16 cellular contexts compared by ENCODE assay signal in genomic region chr10:45454859-45455258, GRCh38.
DNase-seq lines count a peak whose midpoint lies in the region; ATAC-seq and TF ChIP-seq lines count a peak whose summit lies in the region.
"Had no signal": no experiment of that assay in that cellular context is flagged by ENCODE, and none has a peak within 500 bp of the region (broad histone marks: within the 10 kb centered on the region; RNA-seq: fewer than 3 reads in every experiment).

No MANE protein-coding gene starts in this region.

- no peak for ATAC-seq in Right ventricle myocardium superior (ENCODE audit: poor library complexity)
- ATAC-seq in HG03175 (IDR thresholded peaks at IDR 0.05; ENCODE audit: unreplicated experiment) = peak; percentile 49
- ATAC-seq in stimulated activated naive B cell treated with anti-CD40 and anti-IgM and Interleukin-4, amounts not matched to agents 10 μg/mL and 1 μg/mL and 100 μg/mL, for 72 hours (replicated peaks) = no peak
- no peak for ATAC-seq in GM19452 (IDR thresholded peaks at IDR 0.05; ENCODE audit: unreplicated experiment)

- no peaks in the 10 kb centered on the region for H3K9me3 Mint-ChIP-seq in activated naive CD8-positive, alpha-beta T cell treated with anti-CD3 and anti-CD28 coated beads for 36 hours
- H3K9me3 Mint-ChIP-seq in stimulated activated naive B cell treated with anti-CD40 and anti-IgM and Interleukin-4, amounts not matched to agents 10 μg/mL and 1 μg/mL and 100 μg/mL, for 72 hours = no peaks in the 10 kb centered on the region

- no peaks in the 10 kb centered on the region for H3K36me3 Mint-ChIP-seq in activated naive CD8-positive, alpha-beta T cell treated with anti-CD3 and anti-CD28 coated beads for 36 hours
- peaks cover 40 to 52% of the 10 kb centered on the region in 2 donors for H3K36me3 Mint-ChIP-seq in stimulated activated naive B cell treated with anti-CD40 and anti-IgM and Interleukin-4, amounts not matched to agents 10 μg/mL and 1 μg/mL and 100 μg/mL, for 72 hours

- H3K27ac ChIP-seq in right atrium auricular region (no peak overlapping the region), Peyer's patch (peak overlapping the region in 1 of 4 donors; percentile 33)
- H3K27ac ChIP-seq: esophagus squamous epithelium, upper lobe of left lung had no signal

- H3K4me1 ChIP-seq in right atrium auricular region (peaks cover 0 to 25% of the 10 kb centered on the region in 2 donors), Peyer's patch (peaks cover 0 to 9% (median 1%) of the 10 kb centered on the region in 4 donors)
- H3K4me1 ChIP-seq: esophagus squamous epithelium had no signal

- H3K36me3 ChIP-seq in right atrium auricular region (peaks cover 24% of the 10 kb centered on the region), Peyer's patch (peaks cover 0 to 34% (median 0%) of the 10 kb centered on the region in 3 donors)

- peak; percentile 46 for DNase-seq in right atrium auricular region (ENCODE audit: low spot score)
- DNase-seq in Right ventricle myocardium superior = no peak
- no peak for DNase-seq in activated naive CD8-positive, alpha-beta T cell treated with anti-CD3 and anti-CD28 coated beads for 36 hours
- DNase-seq in stimulated activated naive B cell treated with anti-CD40 and anti-IgM and Interleukin-4, amounts not matched to agents 10 μg/mL and 1 μg/mL and 100 μg/mL, for 72 hours = no peak
- no peak for DNase-seq in SW 1271 (lab: John Stamatoyannopoulos, UW)
- DNase-seq in Peyer's patch = no peak
- DNase-seq: activated CD8-positive, alpha-beta memory T cell treated with anti-CD3 and anti-CD28 coated beads, Interleukin-2, amount 50 U/mL, for 48 hours; esophagus squamous epithelium; GF-D8; heart left ventricle; islet precursor cell; stimulated activated CD4-positive, alpha-beta T cell treated with anti-CD3 and anti-CD28 coated beads, Interleukin-4, amount 100 ng/mL, for 4 hours had no signal

- H3K4me3 ChIP-seq in right atrium auricular region = no peak overlapping the region
- no peak overlapping the region for H3K4me3 ChIP-seq in Peyer's patch
- H3K4me3 ChIP-seq: esophagus squamous epithelium, heart left ventricle, pancreas, upper lobe of left lung had no signal

- H3K27me3 ChIP-seq in right atrium auricular region (no peaks in the 10 kb centered on the region), Peyer's patch (no peaks in the 10 kb centered on the region)
- H3K27me3 ChIP-seq: esophagus squamous epithelium, heart left ventricle, pancreas, upper lobe of left lung had no signal

- H3K4me1 Mint-ChIP-seq in activated naive CD8-positive, alpha-beta T cell treated with anti-CD3 and anti-CD28 coated beads for 36 hours = peaks cover 13% of the 10 kb centered on the region
- H3K4me1 Mint-ChIP-seq in stimulated activated naive B cell treated with anti-CD40 and anti-IgM and Interleukin-4, amounts not matched to agents 10 μg/mL and 1 μg/mL and 100 μg/mL, for 72 hours = peaks cover 48 to 63% of the 10 kb centered on the region in 2 donors

- no peak for TF ChIP-seq POLR2A in Peyer's patch (IDR thresholded peaks at IDR 0.05)

- no peak overlapping the region for H3K4me3 Mint-ChIP-seq in activated naive CD8-positive, alpha-beta T cell treated with anti-CD3 and anti-CD28 coated beads for 36 hours
- no peak overlapping the region for H3K4me3 Mint-ChIP-seq in stimulated activated naive B cell treated with anti-CD40 and anti-IgM and Interleukin-4, amounts not matched to agents 10 μg/mL and 1 μg/mL and 100 μg/mL, for 72 hours

- intact Hi-C loops in Right ventricle myocardium superior (cut with DNase I) = no loop called here

- H3K9me3 ChIP-seq in right atrium auricular region = no peaks in the 10 kb centered on the region
- no peaks in the 10 kb centered on the region for H3K9me3 ChIP-seq in Peyer's patch
- H3K9me3 ChIP-seq: esophagus squamous epithelium, heart left ventricle, pancreas, upper lobe of left lung had no signal

- TF ChIP-seq CTCF in right atrium auricular region (IDR thresholded peaks at IDR 0.05) = no peak
- no peak for TF ChIP-seq CTCF in Peyer's patch (IDR thresholded peaks at IDR 0.05)

- no peaks in the 10 kb centered on the region for H3K27me3 Mint-ChIP-seq in activated naive CD8-positive, alpha-beta T cell treated with anti-CD3 and anti-CD28 coated beads for 36 hours
- no peaks in the 10 kb centered on the region for H3K27me3 Mint-ChIP-seq in stimulated activated naive B cell treated with anti-CD40 and anti-IgM and Interleukin-4, amounts not matched to agents 10 μg/mL and 1 μg/mL and 100 μg/mL, for 72 hours

- peak overlapping the region; percentile 54 for H3K27ac Mint-ChIP-seq in activated naive CD8-positive, alpha-beta T cell treated with anti-CD3 and anti-CD28 coated beads for 36 hours
- peak overlapping the region; percentile 44 for H3K27ac Mint-ChIP-seq in stimulated activated naive B cell treated with anti-CD40 and anti-IgM and Interleukin-4, amounts not matched to agents 10 μg/mL and 1 μg/mL and 100 μg/mL, for 72 hours
